ENCODE assay signal across 23 cellular contexts in genomic region chr22:35593885-35594470, GRCh38. TPM values are rescaled to one million over a fixed set of nuclear protein-coding genes. Genes with fewer than 3 reads are reported as not detected.
A peak's percentile ranks its signal among the peaks of the same experiment; 100 is the strongest.
DNase-seq lines count a peak whose midpoint lies in the region; ATAC-seq, FAIRE-seq and TF ChIP-seq lines count a peak whose summit lies in the region.
"Had no signal": no experiment of that assay in that cellular context is flagged by ENCODE, and none has a peak within 500 bp of the region (broad histone marks: within the 10 kb centered on the region; RNA-seq: fewer than 3 reads in every experiment).

No MANE protein-coding gene starts in this region.

- peaks cover 41% of the 10 kb centered on the region for H3K4me1 ChIP-seq in A549
- H3K4me1 ChIP-seq in NT2/D1 (ENCODE audit: insufficient read depth, insufficient read length) = peaks cover 21% of the 10 kb centered on the region
- H3K4me1 ChIP-seq in kidney (ENCODE audit: control insufficient read depth in 1 of 2, insufficient read depth in 1 of 2, low read depth in 1 of 2, low read length in 2 of 2) = no peaks in the 10 kb centered on the region
- H3K4me1 ChIP-seq in rectal smooth muscle tissue (ENCODE audit: control insufficient read depth, insufficient read depth, low read length) = peaks cover 28% of the 10 kb centered on the region

- H3K36me3 Mint-ChIP-seq in activated CD8-positive, alpha-beta T cell treated with anti-CD3 and anti-CD28 coated beads for 36 hours (ENCODE audit: low read depth) = no peaks in the 10 kb centered on the region
- no peaks in the 10 kb centered on the region for H3K36me3 Mint-ChIP-seq in activated T-helper 1 cell treated with anti-CD3 and anti-CD28 coated beads, Interleukin-12 subunit alpha, Interleukin-12 subunit beta, Interleukin-2, Interleukin-4 antibody, amounts not matched to agents 30 ng/mL and 10 ng/mL and 1 ng/mL, durations not matched to agents 14 hours and 24 hours and 36 hours (ENCODE audit: low read depth)
- H3K36me3 Mint-ChIP-seq: CD4-positive, CD25-positive, alpha-beta regulatory T cell had no signal

- no peaks in the 10 kb centered on the region for H3K36me3 ChIP-seq in NT2/D1 (ENCODE audit: insufficient read depth, insufficient read length, low read length)
- H3K36me3 ChIP-seq in kidney (ENCODE audit: control insufficient read depth in 1 of 2, insufficient read depth in 2 of 2, low read length in 2 of 2) = no peaks in the 10 kb centered on the region
- no peaks in the 10 kb centered on the region for H3K36me3 ChIP-seq in rectal smooth muscle tissue (ENCODE audit: control insufficient read depth, insufficient read depth, low read length)
- H3K36me3 ChIP-seq: MG63 had no signal

- FAIRE-seq in A549 (lab: Jason Lieb, UNC) = no peak
- no peak for FAIRE-seq in kidney (lab: Jason Lieb, UNC)
- FAIRE-seq: GM12878, GM18507, GM19239 had no signal

- no peak for TF ChIP-seq EP300 in A549 (IDR thresholded peaks at IDR 0.05)

- CTCF ChIA-PET in A549 (lab: Yijun Ruan, JAX) = no interaction called here
- CTCF ChIA-PET in activated CD8-positive, alpha-beta T cell treated with anti-CD3 and anti-CD28 coated beads for 36 hours (lab: Charles Lee) = no interaction called here

- 96% methylated on average over 14 of the region's 14 CpGs for WGBS in A549 (ENCODE audit: missing lambda C conversion rate)

- POLR2A ChIA-PET in A549 (lab: Yijun Ruan, JAX) = no interaction called here
- POLR2A ChIA-PET in activated CD8-positive, alpha-beta T cell treated with anti-CD3 and anti-CD28 coated beads for 36 hours (lab: Charles Lee) = no interaction called here

- intact Hi-C loops in kidney (cut with DNase I) = no loop called here
- intact Hi-C loops in activated CD8-positive, alpha-beta T cell treated with anti-CD3 and anti-CD28 coated beads for 36 hours (cut with micrococcal nuclease) = no loop called here
- intact Hi-C loops in activated T-helper 1 cell treated with anti-CD3 and anti-CD28 coated beads, Interleukin-12 subunit alpha, Interleukin-12 subunit beta, Interleukin-2, Interleukin-4 antibody, amounts not matched to agents 30 ng/mL and 10 ng/mL and 1 ng/mL, durations not matched to agents 14 hours and 24 hours and 36 hours (cut with micrococcal nuclease) = no loop called here

- no peaks in the 10 kb centered on the region for H3K9me3 Mint-ChIP-seq in activated CD8-positive, alpha-beta T cell treated with anti-CD3 and anti-CD28 coated beads for 36 hours
- H3K9me3 Mint-ChIP-seq in activated T-helper 1 cell treated with anti-CD3 and anti-CD28 coated beads, Interleukin-12 subunit alpha, Interleukin-12 subunit beta, Interleukin-2, Interleukin-4 antibody, amounts not matched to agents 30 ng/mL and 10 ng/mL and 1 ng/mL, durations not matched to agents 14 hours and 24 hours and 36 hours = no peaks in the 10 kb centered on the region
- H3K9me3 Mint-ChIP-seq: CD4-positive, CD25-positive, alpha-beta regulatory T cell had no signal

- H3K4me3 ChIP-seq in A549 (no peak overlapping the region), NT2/D1 (ENCODE audit: insufficient read length, low read depth) (no peak overlapping the region), kidney (ENCODE audit: low read length in 2 of 2) (no peak overlapping the region), rectal smooth muscle tissue (ENCODE audit: low read length) (no peak overlapping the region)
- H3K4me3 ChIP-seq: GM12878, MG63 had no signal

- H3K27ac ChIP-seq in A549 (peak overlapping the region; percentile 97 to 99; a peak in 5 of 6 replicates), kidney (ENCODE audit: low read depth in 2 of 2, low read length in 2 of 2) (no peak overlapping the region), rectal smooth muscle tissue (ENCODE audit: low read depth, low read length) (peak overlapping the region; percentile 77)
- H3K27ac ChIP-seq: KMS-11 had no signal

- H3K4me1 Mint-ChIP-seq in activated CD8-positive, alpha-beta T cell treated with anti-CD3 and anti-CD28 coated beads for 36 hours (ENCODE audit: low read depth) = no peaks in the 10 kb centered on the region
- H3K4me1 Mint-ChIP-seq in activated T-helper 1 cell treated with anti-CD3 and anti-CD28 coated beads, Interleukin-12 subunit alpha, Interleukin-12 subunit beta, Interleukin-2, Interleukin-4 antibody, amounts not matched to agents 30 ng/mL and 10 ng/mL and 1 ng/mL, durations not matched to agents 14 hours and 24 hours and 36 hours (ENCODE audit: low read depth) = no peaks in the 10 kb centered on the region
- H3K4me1 Mint-ChIP-seq: CD4-positive, CD25-positive, alpha-beta regulatory T cell had no signal

- TF ChIP-seq POLR2A in A549 (IDR thresholded peaks at IDR 0.05; ENCODE audit: low read length) = no peak

- H3K27me3 ChIP-seq in NT2/D1 (ENCODE audit: insufficient read depth, insufficient read length) (no peaks in the 10 kb centered on the region), rectal smooth muscle tissue (ENCODE audit: control insufficient read depth, insufficient read depth, low read length) (no peaks in the 10 kb centered on the region)
- H3K27me3 ChIP-seq: MG63 had no signal

- H3K27me3 Mint-ChIP-seq in activated CD8-positive, alpha-beta T cell treated with anti-CD3 and anti-CD28 coated beads for 36 hours = peaks cover 2% of the 10 kb centered on the region
- H3K27me3 Mint-ChIP-seq in activated T-helper 1 cell treated with anti-CD3 and anti-CD28 coated beads, Interleukin-12 subunit alpha, Interleukin-12 subunit beta, Interleukin-2, Interleukin-4 antibody, amounts not matched to agents 30 ng/mL and 10 ng/mL and 1 ng/mL, durations not matched to agents 14 hours and 24 hours and 36 hours (ENCODE audit: insufficient read depth) = peaks cover 7% of the 10 kb centered on the region

- TF ChIP-seq CTCF in A549 (IDR thresholded peaks at IDR 0.05) = no peak
- no peak for TF ChIP-seq CTCF in kidney (IDR thresholded peaks at IDR 0.05; ENCODE audit: borderline replicate concordance, extremely low read depth, insufficient read depth)
- TF ChIP-seq CTCF in activated CD8-positive, alpha-beta T cell treated with anti-CD3 and anti-CD28 coated beads for 36 hours (IDR thresholded peaks at IDR 0.05) = no peak

- DNase-seq in A549 (ENCODE audit: low read depth in 1 of 2, low spot score in 1 of 2) = no peak
- DNase-seq in NT2/D1 (ENCODE audit: low read depth, low spot score) = no peak
- peak; percentile 31 for DNase-seq in kidney
- no peak for DNase-seq in T-helper 2 cell
- no peak for DNase-seq in activated CD8-positive, alpha-beta T cell treated with anti-CD3 and anti-CD28 coated beads for 36 hours
- DNase-seq in activated T-helper 1 cell treated with anti-CD3 and anti-CD28 coated beads, Interleukin-12 subunit alpha, Interleukin-12 subunit beta, Interleukin-2, Interleukin-4 antibody, amounts not matched to agents 30 ng/mL and 10 ng/mL and 1 ng/mL, durations not matched to agents 14 hours and 24 hours and 36 hours (ENCODE audit: low spot score) = no peak
- DNase-seq: ACHN; Calu3; CD4-positive, CD25-positive, alpha-beta regulatory T cell; MG63; NCI-H1092 treated with DMSO at 0.1 percent for 48 hours; NCI-H1694; NCI-H345; NCI-H69; NK-92 treated with Interleukin-12 subunit alpha and Interleukin-12 subunit beta, amount 100 ng/mL, for 24 hours; PC-3 had no signal

- no peak overlapping the region for H3K27ac Mint-ChIP-seq in activated CD8-positive, alpha-beta T cell treated with anti-CD3 and anti-CD28 coated beads for 36 hours
- H3K27ac Mint-ChIP-seq in activated T-helper 1 cell treated with anti-CD3 and anti-CD28 coated beads, Interleukin-12 subunit alpha, Interleukin-12 subunit beta, Interleukin-2, Interleukin-4 antibody, amounts not matched to agents 30 ng/mL and 10 ng/mL and 1 ng/mL, durations not matched to agents 14 hours and 24 hours and 36 hours = no peak overlapping the region
- H3K27ac Mint-ChIP-seq: CD4-positive, CD25-positive, alpha-beta regulatory T cell had no signal

- TF ChIP-seq RAD21 in A549 (conservative IDR thresholded peaks at IDR 0.05 in 1 of 2, IDR thresholded peaks at IDR 0.05 in 1 of 2) = no peak

- H3K4me3 Mint-ChIP-seq in activated CD8-positive, alpha-beta T cell treated with anti-CD3 and anti-CD28 coated beads for 36 hours = no peak overlapping the region
- H3K4me3 Mint-ChIP-seq in activated T-helper 1 cell treated with anti-CD3 and anti-CD28 coated beads, Interleukin-12 subunit alpha, Interleukin-12 subunit beta, Interleukin-2, Interleukin-4 antibody, amounts not matched to agents 30 ng/mL and 10 ng/mL and 1 ng/mL, durations not matched to agents 14 hours and 24 hours and 36 hours = no peak overlapping the region
- H3K4me3 Mint-ChIP-seq: CD4-positive, CD25-positive, alpha-beta regulatory T cell had no signal

- ATAC-seq in A549 = no peak
- no peak for ATAC-seq in activated CD8-positive, alpha-beta T cell treated with anti-CD3 and anti-CD28 coated beads for 36 hours
- no peak for ATAC-seq in GM21717 (IDR thresholded peaks at IDR 0.05; ENCODE audit: unreplicated experiment)
- ATAC-seq: GM12878, PC-3 had no signal

- H3K9me3 ChIP-seq in A549 = no peaks in the 10 kb centered on the region
- H3K9me3 ChIP-seq in NT2/D1 (ENCODE audit: insufficient read depth, low read length) = no peaks in the 10 kb centered on the region
- H3K9me3 ChIP-seq in kidney (ENCODE audit: control insufficient read depth in 1 of 2, low read length in 2 of 2) = no peaks in the 10 kb centered on the region
- H3K9me3 ChIP-seq: MG63 had no signal

- H3K9ac ChIP-seq in NT2/D1 (ENCODE audit: insufficient read length, low read depth) = peak overlapping the region; percentile 56
- H3K9ac ChIP-seq in kidney (ENCODE audit: low read length in 2 of 2) = no peak overlapping the region
- H3K9ac ChIP-seq in rectal smooth muscle tissue (ENCODE audit: low read length) = no peak overlapping the region
- H3K9ac ChIP-seq: KMS-11 had no signal

- no peak overlapping the region for H3K4me2 ChIP-seq in A549
- H3K4me2 ChIP-seq: KMS-11 had no signal

RNA-seq across cellular contexts. Expression of gene MB, which starts 23.2 kb away (rescaled TPM):
- polyA plus RNA-seq in A549 (2011; rRNA removed) (9.5 and 12.1 TPM in 2 replicates), A549 (2017; fragmentation: RNase III; extraction: RNeasy Plus Mini Kit Qiagen cat#74134 plus additional on column Dnase treatment) (6.9 to 9.2 TPM (median 8.5 TPM) in 3 replicates), kidney (ENCODE audit: insufficient read depth, low read depth, low replicate concordance) (0.84 TPM)
- 12.3 and 14.1 TPM in 2 replicates for polyA plus RNA-seq in A549 (2012; cell fraction: cytosol; rRNA removed)
- polyA plus RNA-seq in A549 (2012; cell fraction: nucleus; rRNA removed) = 7.0 and 10.8 TPM in 2 replicates
- polyA minus RNA-seq in A549 (2011; rRNA and poly(A)+ RNA removed) = 2.7 and 4.3 TPM in 2 replicates
- not detected for total RNA-seq in kidney
- total RNA-seq in activated CD8-positive, alpha-beta T cell treated with anti-CD3 and anti-CD28 coated beads for 36 hours = not detected
- total RNA-seq in activated T-helper 1 cell treated with anti-CD3 and anti-CD28 coated beads, Interleukin-12 subunit alpha, Interleukin-12 subunit beta, Interleukin-2, Interleukin-4 antibody, amounts not matched to agents 30 ng/mL and 10 ng/mL and 1 ng/mL, durations not matched to agents 14 hours and 24 hours and 36 hours = 5.3 and 5.7 TPM in 2 replicates
- total RNA-seq: Calu3; CD4-positive, CD25-positive, alpha-beta regulatory T cell; G401 had no signal
- polyA plus RNA-seq: CD4-positive, CD25-positive, alpha-beta regulatory T cell had no signal

RNA-seq across cellular contexts. Expression of gene RASD2, which starts 53.3 kb away (rescaled TPM):
- polyA plus RNA-seq in A549 (2011; rRNA removed) = 0.61 and 0.93 TPM in 2 replicates
- 0.54 and 0.76 TPM in 2 replicates for polyA plus RNA-seq in A549 (2012; cell fraction: cytosol; rRNA removed)
- 0.86 and 1.2 TPM in 2 replicates for polyA plus RNA-seq in A549 (2012; cell fraction: nucleus; rRNA removed)
- polyA plus RNA-seq in A549 (2017; fragmentation: RNase III; extraction: RNeasy Plus Mini Kit Qiagen cat#74134 plus additional on column Dnase treatment) = 1.2 to 1.4 TPM (median 1.3 TPM) in 3 replicates
- polyA minus RNA-seq in A549 (2011; rRNA and poly(A)+ RNA removed) = 1.1 and 1.4 TPM in 2 replicates
- total RNA-seq in kidney = 3.4 TPM
- 1.1 TPM for polyA plus RNA-seq in kidney (ENCODE audit: insufficient read depth, low read depth, low replicate concordance)
- not detected for total RNA-seq in activated CD8-positive, alpha-beta T cell treated with anti-CD3 and anti-CD28 coated beads for 36 hours
- not detected in 2 replicates for total RNA-seq in activated T-helper 1 cell treated with anti-CD3 and anti-CD28 coated beads, Interleukin-12 subunit alpha, Interleukin-12 subunit beta, Interleukin-2, Interleukin-4 antibody, amounts not matched to agents 30 ng/mL and 10 ng/mL and 1 ng/mL, durations not matched to agents 14 hours and 24 hours and 36 hours
- total RNA-seq: G401, GM12878 had no signal

RNA-seq across cellular contexts. Expression of gene APOL6, which starts 54.3 kb away (rescaled TPM):
- 2.5 and 2.7 TPM in 2 replicates for polyA plus RNA-seq in A549 (2011; rRNA removed)
- 0.28 and 0.29 TPM in 2 replicates for polyA plus RNA-seq in A549 (2012; cell fraction: cytosol; rRNA removed)
- polyA plus RNA-seq in A549 (2012; cell fraction: nucleus; rRNA removed) = 0.31 and 0.38 TPM in 2 replicates
- polyA plus RNA-seq in A549 (2017; fragmentation: RNase III; extraction: RNeasy Plus Mini Kit Qiagen cat#74134 plus additional on column Dnase treatment) = 1.3 to 1.9 TPM (median 1.8 TPM) in 3 replicates
- polyA minus RNA-seq in A549 (2011; rRNA and poly(A)+ RNA removed) = 4.2 and 5.2 TPM in 2 replicates
- 30.2 TPM for total RNA-seq in kidney
- polyA plus RNA-seq in kidney (ENCODE audit: insufficient read depth, low read depth, low replicate concordance) = 5.5 TPM
- 10 to 100 TPM; 37.1 to 38.0 TPM for total RNA-seq in activated CD8-positive, alpha-beta T cell treated with anti-CD3 and anti-CD28 coated beads for 36 hours
- total RNA-seq in activated T-helper 1 cell treated with anti-CD3 and anti-CD28 coated beads, Interleukin-12 subunit alpha, Interleukin-12 subunit beta, Interleukin-2, Interleukin-4 antibody, amounts not matched to agents 30 ng/mL and 10 ng/mL and 1 ng/mL, durations not matched to agents 14 hours and 24 hours and 36 hours = 27.3 and 27.7 TPM in 2 replicates

Comparison
In these comparisons a context has a peak if more than half of its experiments do, and no peak if none do; other contexts are left out.
1. H3K27ac ChIP-seq: peak in A549 (2 of 2) and rectal smooth muscle tissue (single experiment); none in kidney (0 of 2).